In the genomic region with DNA sequence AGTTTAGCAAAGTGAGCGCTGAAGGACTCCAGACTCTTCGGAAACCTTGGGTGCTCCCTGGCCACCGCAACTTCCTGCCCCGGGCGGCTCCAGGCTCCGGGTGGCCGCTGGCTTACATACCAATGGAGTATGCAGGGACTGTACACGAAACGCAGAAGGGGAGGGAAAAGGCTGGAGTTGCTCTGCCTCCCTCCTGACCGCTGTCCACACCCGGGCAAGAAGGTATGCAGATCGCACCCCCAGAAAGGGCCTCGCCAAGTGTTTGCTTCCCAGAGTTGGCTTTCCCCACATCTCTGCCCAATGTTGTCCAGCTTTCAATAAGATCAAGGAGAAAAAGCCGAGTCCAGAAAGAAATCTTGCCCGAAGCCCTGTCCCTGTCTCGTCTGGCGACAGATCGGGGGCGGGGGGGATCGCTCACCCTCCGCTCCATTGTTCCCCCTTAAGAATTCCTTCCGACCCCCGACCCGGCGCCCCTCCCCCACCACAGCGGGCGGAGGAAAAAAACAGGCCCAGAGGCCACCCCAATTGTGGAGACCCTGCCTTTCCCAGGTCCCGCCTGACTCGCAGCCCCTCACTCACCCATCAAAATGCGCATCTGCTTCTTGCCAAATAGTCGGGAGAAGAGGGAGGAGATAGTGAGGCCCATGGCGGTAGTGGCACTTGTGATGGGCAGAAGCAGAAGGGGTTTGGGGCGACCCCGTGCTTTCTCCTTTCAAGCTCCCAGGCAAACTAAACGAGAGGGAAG, we compare ENCODE assay signal across 8 cellular contexts. TPM values are rescaled to one million over a fixed set of nuclear protein-coding genes. Genes with fewer than 3 reads are reported as not detected.
DNase-seq lines count a peak whose midpoint lies in the region; ATAC-seq, FAIRE-seq and TF ChIP-seq lines count a peak whose summit lies in the region.

No MANE protein-coding gene starts in this region.

- no peaks in the 10 kb centered on the region for H3K9me3 ChIP-seq in endothelial cell of umbilical vein (replicated peaks; ENCODE audit: control insufficient read depth, insufficient read depth, low read length)

- no peaks in the 10 kb centered on the region for H3K9me3 Mint-ChIP-seq in mesothelial cell of epicardium

- no peaks in the 10 kb centered on the region for H3K27me3 ChIP-seq in endothelial cell of umbilical vein (ENCODE audit: control insufficient read depth in 2 of 2, insufficient read depth in 2 of 2, low read length in 2 of 2)

- TSS peak; percentile 44 for BruUV-seq in endothelial cell of umbilical vein (replicated peaks; lab: Mats Ljungman, UMichigan)

- peak overlapping the region; percentile 82 to 93 (median 86) for H3K4me3 ChIP-seq in endothelial cell of umbilical vein (replicated peaks in 1 of 3; ENCODE audit: insufficient read depth in 1 of 3, low read depth in 1 of 3, low read length in 3 of 3)

- peak overlapping the region; percentile 97 for H3K27ac ChIP-seq in endothelial cell of umbilical vein (ENCODE audit: insufficient read depth, low read depth, low read length)

- CTCF ChIA-PET in HEK293T (lab: Yijun Ruan, JAX) (interaction anchor here (0.7 kb wide), 1 partner anchor 199 kb away, joined by 3 read pairs; no protein-coding TSS in a partner anchor), endothelial cell of umbilical vein (lab: Charles Lee) (interaction anchor here (0.8 to 4.5 kb wide), 7 partner anchors 14 to 496 kb away, joined by 3 to 27 read pairs (median 4); partner anchors contain the start of gene PDE12)

- peak overlapping the region; percentile 98 for H3K4me2 ChIP-seq in endothelial cell of umbilical vein (ENCODE audit: insufficient read depth, low read length)

- peak overlapping the region; percentile 100 for H3K27ac Mint-ChIP-seq in mesothelial cell of epicardium

- peak overlapping the region; percentile 99 for H3K9ac ChIP-seq in endothelial cell of umbilical vein (replicated peaks; ENCODE audit: extremely low read depth, insufficient read depth, low read length)

- dilution Hi-C loops in endothelial cell of umbilical vein (cut with MboI; ENCODE audit: extremely low pct_ligation_motif_present, low sequenced_read_pairs) = no loop called here

- no peak for TF ChIP-seq POLR2A in endothelial cell of umbilical vein (IDR thresholded peaks at IDR 0.05; ENCODE audit: low read depth, low read length)

- no peak overlapping the region for H2AFZ ChIP-seq in endothelial cell of umbilical vein (ENCODE audit: low read depth, low read length)

- peaks cover 54% of the 10 kb centered on the region for H3K79me2 ChIP-seq in endothelial cell of umbilical vein (ENCODE audit: control insufficient read depth, insufficient read depth, low read length)

- DNase-seq in EH (ENCODE audit: low read depth) = peak; percentile 98
- peak; percentile 50 for DNase-seq in HEK293T (ENCODE audit: extremely low spot score)
- DNase-seq in NCI-H82 (lab: John Stamatoyannopoulos, UW) = peak; percentile 51
- DNase-seq in activated CD8-positive, alpha-beta memory T cell treated with anti-CD3 and anti-CD28 coated beads, Interleukin-2, amount 50 U/mL, for 48 hours = peak; percentile 79
- peak; percentile 79 for DNase-seq in endothelial cell of umbilical vein (ENCODE audit: low read depth, low spot score)
- peak; percentile 64 to 76 for DNase-seq in mesothelial cell of epicardium (ENCODE audit: low spot score in 2 of 2, unreplicated experiment in 2 of 2)
- peak; percentile 29 for DNase-seq in stimulated activated CD8-positive, alpha-beta memory T cell treated with anti-CD3 and anti-CD28 coated beads, Interleukin-15, amount 100 ng/mL, for 24 hours (ENCODE audit: low read depth)

- H3K36me3 ChIP-seq in endothelial cell of umbilical vein (ENCODE audit: control insufficient read depth in 2 of 2, extremely low read depth in 1 of 2, insufficient read depth in 2 of 2, low read length in 2 of 2) = no peaks in the 10 kb centered on the region

- peaks cover 34% of the 10 kb centered on the region for H3K4me1 ChIP-seq in endothelial cell of umbilical vein (ENCODE audit: control insufficient read depth, extremely low read depth, insufficient read depth, low read length)

- H3K27me3 Mint-ChIP-seq in mesothelial cell of epicardium (ENCODE audit: low read depth) = no peaks in the 10 kb centered on the region

- FAIRE-seq in endothelial cell of umbilical vein (lab: Jason Lieb, UNC) = peak; percentile 88

- no peak for ATAC-seq in HG03442 (IDR thresholded peaks at IDR 0.05; ENCODE audit: unreplicated experiment)

- H3K9me1 ChIP-seq in endothelial cell of umbilical vein (replicated peaks; ENCODE audit: control insufficient read depth, extremely low read depth, insufficient read depth, low read length) = no peaks in the 10 kb centered on the region

- no peak for TF ChIP-seq CTCF in endothelial cell of umbilical vein (IDR thresholded peaks at IDR 0.05; ENCODE audit: extremely low read depth in 1 of 2, insufficient read depth in 1 of 2, low read depth in 1 of 2, low read length in 2 of 2)
- no peak for TF ChIP-seq CTCF in mesothelial cell of epicardium (IDR thresholded peaks at IDR 0.05; ENCODE audit: unreplicated experiment)

- POLR2A ChIA-PET in HEK293T (lab: Yijun Ruan, JAX) = interaction anchor here (0.6 to 5.4 kb wide), 12 partner anchors 11 to 159 kb away, joined by 3 to 30 read pairs (median 4); partner anchors contain the start of genes DENND6A, PDE12 and SLMAP
- POLR2A ChIA-PET in endothelial cell of umbilical vein (lab: Charles Lee) = interaction anchor here (0.6 to 2.3 kb wide), 8 partner anchors 10 to 593 kb away, joined by 3 to 11 read pairs (median 3); partner anchors contain the start of genes PDE12 and SLMAP

- H3K4me1 Mint-ChIP-seq in mesothelial cell of epicardium = peaks cover 39% of the 10 kb centered on the region

- peaks cover 17% of the 10 kb centered on the region for H4K20me1 ChIP-seq in endothelial cell of umbilical vein (replicated peaks; ENCODE audit: control insufficient read depth, extremely low read depth, insufficient read depth, low read length)

- peak overlapping the region; percentile 99 for H3K4me3 Mint-ChIP-seq in mesothelial cell of epicardium

- intact Hi-C loops in endothelial cell of umbilical vein (cut with micrococcal nuclease) = loop anchor here (1.0 to 5.0 kb wide), 9 partner anchors 36 to 488 kb away; partner anchors contain the start of genes APPL1, PDE12 and SLMAP

- peaks cover 3% of the 10 kb centered on the region for H3K36me3 Mint-ChIP-seq in mesothelial cell of epicardium

TF ChIP-seq in HEK293T, 16 proteins besides CTCF, POLR2A, EP300 and RAD21:
- TF ChIP-seq CTBP1 (IDR thresholded peaks at IDR 0.05; ENCODE audit: borderline replicate concordance) = no peak
- TF ChIP-seq SP1 (IDR thresholded peaks at IDR 0.05) = no peak
- no peak for TF ChIP-seq FOXK2 (IDR thresholded peaks at IDR 0.05)
- no peak for TF ChIP-seq FOXM1 (IDR thresholded peaks at IDR 0.05; ENCODE audit: borderline replicate concordance)
- no peak for TF ChIP-seq L3MBTL2 (conservative IDR thresholded peaks at IDR 0.05)
- no peak for TF ChIP-seq HDGF (IDR thresholded peaks at IDR 0.05; ENCODE audit: borderline replicate concordance)
TF ChIP-seq in HEK293T: peak in this region for 0.

TF ChIP-seq in endothelial cell of umbilical vein, 7 proteins besides CTCF, POLR2A, EP300 and RAD21:
- TF ChIP-seq FOS (IDR thresholded peaks at IDR 0.05; ENCODE audit: borderline replicate concordance, insufficient read depth, low read length) (peak; percentile 18), POLR2AphosphoS5 (IDR thresholded peaks at IDR 0.05; ENCODE audit: insufficient read depth, low read depth, low read length) (peak; percentile 57), MYC (IDR thresholded peaks at IDR 0.05; ENCODE audit: low read depth, low read length) (peak; percentile 49), JUN (IDR thresholded peaks at IDR 0.05; ENCODE audit: borderline replicate concordance, insufficient read depth, insufficient read length, low read depth) (no peak)
TF ChIP-seq in endothelial cell of umbilical vein: peak in this region for 3.

RNA-seq across cellular contexts. Expression of gene ARF4, which starts 0.5 kb away (rescaled TPM):
- total RNA-seq in endothelial cell of umbilical vein = 243 and 249 TPM in 2 replicates
- polyA plus RNA-seq in endothelial cell of umbilical vein = 221 and 239 TPM in 2 replicates
- polyA plus RNA-seq in endothelial cell of umbilical vein (2011; cell fraction: cytosol; rRNA removed) = 242 and 277 TPM in 2 replicates
- polyA plus RNA-seq in endothelial cell of umbilical vein (2011; cell fraction: nucleus; rRNA removed) = 116 and 136 TPM in 2 replicates
- 233 and 343 TPM in 2 replicates for polyA plus RNA-seq in endothelial cell of umbilical vein (2012)
- polyA minus RNA-seq in endothelial cell of umbilical vein = 602 and 710 TPM in 2 replicates
- polyA minus RNA-seq in endothelial cell of umbilical vein (2011; cell fraction: cytosol; rRNA and poly(A)+ RNA removed) = 74.9 TPM
- 177 and 235 TPM in 2 replicates for polyA minus RNA-seq in endothelial cell of umbilical vein (2011; cell fraction: nucleus; rRNA and poly(A)+ RNA removed)
- 165 to 177 TPM (median 167 TPM) in 3 replicates for total RNA-seq in mesothelial cell of epicardium

RNA-seq across cellular contexts. Expression of gene PDE12, which starts 40.6 kb away (rescaled TPM):
- 19.0 and 20.4 TPM in 2 replicates for total RNA-seq in endothelial cell of umbilical vein
- 12.7 and 12.8 TPM in 2 replicates for polyA plus RNA-seq in endothelial cell of umbilical vein
- polyA plus RNA-seq in endothelial cell of umbilical vein (2011; cell fraction: cytosol; rRNA removed) = 8.8 and 9.2 TPM in 2 replicates
- 6.6 and 7.7 TPM in 2 replicates for polyA plus RNA-seq in endothelial cell of umbilical vein (2011; cell fraction: nucleus; rRNA removed)
- 9.7 and 12.3 TPM in 2 replicates for polyA plus RNA-seq in endothelial cell of umbilical vein (2012)
- polyA minus RNA-seq in endothelial cell of umbilical vein = 27.7 and 32.5 TPM in 2 replicates
- polyA minus RNA-seq in endothelial cell of umbilical vein (2011; cell fraction: cytosol; rRNA and poly(A)+ RNA removed) = 30.6 TPM
- 16.1 and 17.5 TPM in 2 replicates for polyA minus RNA-seq in endothelial cell of umbilical vein (2011; cell fraction: nucleus; rRNA and poly(A)+ RNA removed)
- 15.2 to 17.6 TPM (median 17.3 TPM) in 3 replicates for total RNA-seq in mesothelial cell of epicardium

RNA-seq across cellular contexts. Expression of gene DNAH12, which starts 52.5 kb away (rescaled TPM):
- total RNA-seq in endothelial cell of umbilical vein (0.20 TPM in 1 of 2 replicates, not detected in the other), mesothelial cell of epicardium (0.29 to 0.60 TPM (median 0.43 TPM) in 3 replicates)
- polyA plus RNA-seq in endothelial cell of umbilical vein = 0.06 and 0.10 TPM in 2 replicates
- polyA plus RNA-seq in endothelial cell of umbilical vein (2011; cell fraction: cytosol; rRNA removed) = 0.01 and 0.04 TPM in 2 replicates
- polyA plus RNA-seq in endothelial cell of umbilical vein (2011; cell fraction: nucleus; rRNA removed) = 0.18 and 0.29 TPM in 2 replicates
- polyA plus RNA-seq in endothelial cell of umbilical vein (2012) = 0.15 TPM in 1 of 2 replicates, not detected in the other
- 0.12 and 0.17 TPM in 2 replicates for polyA minus RNA-seq in endothelial cell of umbilical vein
- polyA minus RNA-seq in endothelial cell of umbilical vein (2011; cell fraction: cytosol; rRNA and poly(A)+ RNA removed) = not detected
- 0.48 and 0.87 TPM in 2 replicates for polyA minus RNA-seq in endothelial cell of umbilical vein (2011; cell fraction: nucleus; rRNA and poly(A)+ RNA removed)

Comparison
In these comparisons a context has a peak if more than half of its experiments do, and no peak if none do; other contexts are left out.
1. DNase-seq: peak in every context shown above with its lines; median percentile 98 in EH; 79 in activated CD8-positive, alpha-beta memory T cell treated with anti-CD3 and anti-CD28 coated beads, Interleukin-2, amount 50 U/mL, for 48 hours; 79 in endothelial cell of umbilical vein; 70 in mesothelial cell of epicardium; 51 in NCI-H82; 50 in HEK293T; 29 in stimulated activated CD8-positive, alpha-beta memory T cell treated with anti-CD3 and anti-CD28 coated beads, Interleukin-15, amount 100 ng/mL, for 24 hours.